Comparison of ENCODE assay signal across 8 cellular contexts in genomic region chr18:13577091-13577697, GRCh38.
DNase-seq lines count a peak whose midpoint lies in the region; ATAC-seq, FAIRE-seq and TF ChIP-seq lines count a peak whose summit lies in the region.

No MANE protein-coding gene starts in this region.

- no peaks in the 10 kb centered on the region for H3K9me3 Mint-ChIP-seq in activated T-cell treated with anti-CD3 and anti-CD28 coated beads, Interleukin-2, amount 50 U/mL, for 24 hours

- H3K79me2 ChIP-seq in DOHH2 (ENCODE audit: control insufficient read depth, low read length) = no peaks in the 10 kb centered on the region

- H3K36me3 ChIP-seq in DOHH2 (ENCODE audit: control insufficient read depth, low read length) = no peaks in the 10 kb centered on the region

- H3K27ac ChIP-seq in DOHH2 (ENCODE audit: low read depth, low read length) (no peak overlapping the region), layer of hippocampus (ENCODE audit: low read depth, low read length) (peak overlapping the region; percentile 73)

- H3K4me1 ChIP-seq in DOHH2 (ENCODE audit: control insufficient read depth, low read length) = peaks cover 57% of the 10 kb centered on the region

- H4K20me1 ChIP-seq in DOHH2 (ENCODE audit: control insufficient read depth, insufficient read depth, low read depth, low read length) = no peaks in the 10 kb centered on the region

- peak overlapping the region; percentile 65 for H3K4me2 ChIP-seq in DOHH2 (ENCODE audit: low read length)

- peak overlapping the region; percentile 42 for H3K4me3 ChIP-seq in DOHH2 (ENCODE audit: low read length)

- peak; percentile 60 for DNase-seq in activated T-cell treated with anti-CD3 and anti-CD28 coated beads, Interleukin-2, amount 50 U/mL, for 24 hours
- DNase-seq in H54 (ENCODE audit: insufficient read length, low spot score) = no peak
- DNase-seq in NCI-H1694 treated with DMSO at 0.1 percent for 48 hours (lab: John Stamatoyannopoulos, UW) = no peak
- no peak for DNase-seq in RPMI8226

- peak; percentile 82 for ATAC-seq in GM19463 (IDR thresholded peaks at IDR 0.05; ENCODE audit: unreplicated experiment)
- peak; percentile 70 for ATAC-seq in HG03520 (IDR thresholded peaks at IDR 0.05; ENCODE audit: unreplicated experiment)

- H3K4me3 Mint-ChIP-seq in activated T-cell treated with anti-CD3 and anti-CD28 coated beads, Interleukin-2, amount 50 U/mL, for 24 hours = peak overlapping the region; percentile 49

- no peaks in the 10 kb centered on the region for H3K27me3 Mint-ChIP-seq in activated T-cell treated with anti-CD3 and anti-CD28 coated beads, Interleukin-2, amount 50 U/mL, for 24 hours

- H3K27ac Mint-ChIP-seq in activated T-cell treated with anti-CD3 and anti-CD28 coated beads, Interleukin-2, amount 50 U/mL, for 24 hours = peak overlapping the region; percentile 88

- H3K9me2 ChIP-seq in DOHH2 (replicated peaks; ENCODE audit: control insufficient read depth, low read length) = no peaks in the 10 kb centered on the region

- no peaks in the 10 kb centered on the region for H3K9me3 ChIP-seq in DOHH2 (ENCODE audit: control insufficient read depth, insufficient read depth, low read length)

- H3K4me1 Mint-ChIP-seq in activated T-cell treated with anti-CD3 and anti-CD28 coated beads, Interleukin-2, amount 50 U/mL, for 24 hours (ENCODE audit: low read depth) = peaks cover 60% of the 10 kb centered on the region

- no peak for TF ChIP-seq POLR2A in H54 (IDR thresholded peaks at IDR 0.05; ENCODE audit: low read depth, low read length)

- H3F3A ChIP-seq in DOHH2 (ENCODE audit: control insufficient read depth, insufficient read depth) = peaks cover 10% of the 10 kb centered on the region; the same call in 1 of the 2 replicates

- peaks cover 8% of the 10 kb centered on the region for H3K36me3 Mint-ChIP-seq in activated T-cell treated with anti-CD3 and anti-CD28 coated beads, Interleukin-2, amount 50 U/mL, for 24 hours (ENCODE audit: low read depth)

- no peak for FAIRE-seq in H54 (lab: Jason Lieb, UNC)

- no peak for TF ChIP-seq CTCF in DOHH2 (IDR thresholded peaks at IDR 0.05; ENCODE audit: low read depth, low read length, poor library complexity, severe bottlenecking)

- H3K27me3 ChIP-seq in DOHH2 (ENCODE audit: control insufficient read depth, low read length) (no peaks in the 10 kb centered on the region), layer of hippocampus (ENCODE audit: control insufficient read depth, insufficient read depth, low read length) (no peaks in the 10 kb centered on the region)
